In genomic region chr10:17092216-17092944, GRCh38 we compare ENCODE assay signal across 1 cellular context.
TF ChIP-seq lines count a peak whose summit lies in the region.

No MANE protein-coding gene starts in this region.

TF ChIP-seq in SK-N-SH treated with all-trans-retinoic acid at 6 μM for 48 hours, 23 proteins besides CTCF, POLR2A, EP300 and RAD21:
- no peak for TF ChIP-seq CREB5 (CRISPR knock-in tag; IDR thresholded peaks at IDR 0.05; ENCODE audit: low read depth)
- TF ChIP-seq PPARA (CRISPR knock-in tag; IDR thresholded peaks at IDR 0.05; ENCODE audit: borderline replicate concordance), result no peak
- TF ChIP-seq ZC3H10 (CRISPR knock-in tag; IDR thresholded peaks at IDR 0.05), result no peak
- TF ChIP-seq GLIS3 (CRISPR knock-in tag; IDR thresholded peaks at IDR 0.05), result no peak
- no peak for TF ChIP-seq ZFP3 (CRISPR knock-in tag; IDR thresholded peaks at IDR 0.05)
- TF ChIP-seq POU6F1 (CRISPR knock-in tag; IDR thresholded peaks at IDR 0.05; ENCODE audit: borderline replicate concordance, low read depth), result no peak
- no peak for TF ChIP-seq ZNF8 (CRISPR knock-in tag; IDR thresholded peaks at IDR 0.05)
- no peak for TF ChIP-seq ZNF565 (CRISPR knock-in tag; conservative IDR thresholded peaks at IDR 0.05; ENCODE audit: low read depth)
- TF ChIP-seq PATZ1 (CRISPR knock-in tag; IDR thresholded peaks at IDR 0.05; ENCODE audit: borderline replicate concordance), result no peak
TF ChIP-seq in SK-N-SH treated with all-trans-retinoic acid at 6 μM for 48 hours: peak in this region for 0.
